19 cellular contexts compared by ENCODE assay signal in genomic region chr10:129055966-129056365, GRCh38.
"Had no signal": no experiment of that assay in that cellular context is flagged by ENCODE, and none has a peak within 500 bp of the region (broad histone marks: within the 10 kb centered on the region; RNA-seq: fewer than 3 reads in every experiment).

No MANE protein-coding gene starts in this region.

- H3K27me3 ChIP-seq: esophagus squamous epithelium, right atrium auricular region, suprapubic skin, transverse colon, uterus had no signal

- H3K9me3 ChIP-seq: esophagus squamous epithelium, lower lobe of right lung, right atrium auricular region, suprapubic skin, transverse colon, uterus had no signal

- H3K27ac Mint-ChIP-seq: activated CD4-positive, alpha-beta T cell treated with anti-CD3 and anti-CD28 coated beads, Interleukin-2, amount 10 ng/mL, durations not matched to agents 7 days and 5 days; activated naive CD4-positive, alpha-beta T cell treated with anti-CD3 and anti-CD28 coated beads, Interleukin-2, amount 50 U/mL, for 72 hours; activated T-cell treated with anti-CD3 and anti-CD28 coated beads, Interleukin-2, amount 50 U/mL, for 72 hours; natural killer cell; progenitor cell of endocrine pancreas; stimulated activated naive CD8-positive, alpha-beta T cell treated with anti-CD3 and anti-CD28 coated beads, Interleukin-15, Interleukin-2, amounts not matched to agents 100 ng/mL and 50 ng/mL, for 24 hours; T-helper 1 cell treated with Interleukin-12 subunit alpha and Interleukin-12 subunit beta and Interleukin-4 antibody, amounts not matched to agents 30 μg/mL and 1 μg/mL, for 36 hours had no signal

- H3K4me3 ChIP-seq: esophagus squamous epithelium, lower lobe of right lung, right atrium auricular region, suprapubic skin, transverse colon, uterus had no signal

- H3K4me3 Mint-ChIP-seq: activated CD4-positive, alpha-beta T cell treated with anti-CD3 and anti-CD28 coated beads, Interleukin-2, amount 10 ng/mL, durations not matched to agents 7 days and 5 days; activated T-cell treated with anti-CD3 and anti-CD28 coated beads, Interleukin-2, amount 50 U/mL, for 72 hours; natural killer cell; stimulated activated naive CD8-positive, alpha-beta T cell treated with anti-CD3 and anti-CD28 coated beads, Interleukin-15, Interleukin-2, amounts not matched to agents 100 ng/mL and 50 ng/mL, for 24 hours; T-helper 1 cell treated with Interleukin-12 subunit alpha and Interleukin-12 subunit beta and Interleukin-4 antibody, amounts not matched to agents 30 μg/mL and 1 μg/mL, for 36 hours had no signal

- DNase-seq: activated CD4-positive, alpha-beta T cell treated with anti-CD3 and anti-CD28 coated beads, Interleukin-2, amount 10 ng/mL, durations not matched to agents 7 days and 5 days; activated CD8-positive, alpha-beta memory T cell treated with anti-CD3 and anti-CD28 coated beads for 24 hours; activated effector memory CD4-positive, alpha-beta T cell treated with anti-CD3 and anti-CD28 coated beads, Interleukin-2, amount 50 U/mL, for 16 hours; activated T-cell treated with anti-CD3 and anti-CD28 coated beads, Interleukin-2, amount 50 U/mL, for 72 hours; amniotic stem cell; dermis blood vessel endothelial cell; effector memory CD4-positive, alpha-beta T cell; esophagus squamous epithelium; lower lobe of right lung; natural killer cell; transverse colon; uterus had no signal

- H3K9me3 Mint-ChIP-seq: activated CD4-positive, alpha-beta T cell treated with anti-CD3 and anti-CD28 coated beads, Interleukin-2, amount 10 ng/mL, durations not matched to agents 7 days and 5 days; activated naive CD4-positive, alpha-beta T cell treated with anti-CD3 and anti-CD28 coated beads, Interleukin-2, amount 50 U/mL, for 72 hours; activated T-cell treated with anti-CD3 and anti-CD28 coated beads, Interleukin-2, amount 50 U/mL, for 72 hours; natural killer cell; stimulated activated naive CD8-positive, alpha-beta T cell treated with anti-CD3 and anti-CD28 coated beads, Interleukin-15, Interleukin-2, amounts not matched to agents 100 ng/mL and 50 ng/mL, for 24 hours; T-helper 1 cell treated with Interleukin-12 subunit alpha and Interleukin-12 subunit beta and Interleukin-4 antibody, amounts not matched to agents 30 μg/mL and 1 μg/mL, for 36 hours had no signal

- H3K36me3 ChIP-seq: esophagus squamous epithelium, lower lobe of right lung, right atrium auricular region, suprapubic skin, transverse colon, uterus had no signal

- H3K4me1 ChIP-seq: esophagus squamous epithelium, lower lobe of right lung, right atrium auricular region, suprapubic skin, transverse colon, uterus had no signal

- H3K27ac ChIP-seq: esophagus squamous epithelium, lower lobe of right lung, right atrium auricular region, suprapubic skin, transverse colon, uterus had no signal

- ATAC-seq: activated CD4-positive, CD25-positive, alpha-beta regulatory T cell treated with anti-CD3 and anti-CD28 coated beads, Interleukin-2, amount 50 U/mL, for 24 hours; activated naive CD4-positive, alpha-beta T cell treated with anti-CD3 and anti-CD28 coated beads, Interleukin-2, amount 50 U/mL, for 72 hours; activated T-cell treated with anti-CD3 and anti-CD28 coated beads, Interleukin-2, amount 50 U/mL, for 72 hours; lower lobe of right lung; natural killer cell had no signal

- H3K36me3 Mint-ChIP-seq: activated naive CD4-positive, alpha-beta T cell treated with anti-CD3 and anti-CD28 coated beads, Interleukin-2, amount 50 U/mL, for 72 hours; natural killer cell had no signal
